ENCODE assay signal across 8 cellular contexts in genomic region chr2:70086838-70087702, GRCh38. TPM values are rescaled to one million over a fixed set of nuclear protein-coding genes. Genes with fewer than 3 reads are reported as not detected.
DNase-seq lines count a peak whose midpoint lies in the region; ATAC-seq and TF ChIP-seq lines count a peak whose summit lies in the region.

PCBP1 (plus strand) TSS chr2:70087477; CDS start chr2:70087744, 267 bp downstream.

- H3K4me3 ChIP-seq in GM23338 (peak within 1 kb of the TSS; percentile 85), esophagus squamous epithelium (peak within 1 kb of the TSS; percentile 67 to 91 (median 68))

- peak within 1 kb of the TSS; percentile 100 for H3K27ac Mint-ChIP-seq in GM23338

- H4K20me1 ChIP-seq in GM23338 (replicated peaks; ENCODE audit: insufficient read depth): 0 out of 2 replicates have a peak, but pooled peaks cover 5% of the 10 kb centered on the region

- WGBS in esophagus squamous epithelium, 2 donors: 0% methylated on average over 13 to 24 of the region's 94 CpGs

- ATAC-seq in GM23338: peak; percentile 12

- H3K27me3 Mint-ChIP-seq in GM23338 (ENCODE audit: insufficient read depth, low read depth, poor library complexity): peaks cover 43% of the 10 kb centered on the region

- H3F3A ChIP-seq in GM23338 (replicated peaks; ENCODE audit: low read depth): peaks cover 39% of the 10 kb centered on the region

- no peak for TF ChIP-seq CTCF in GM23338 (conservative IDR thresholded peaks at IDR 0.05; ENCODE audit: low read depth in 2 of 2)
- peak in 1 of 6 experiments; percentile 20 for TF ChIP-seq CTCF in esophagus squamous epithelium (IDR thresholded peaks at IDR 0.05)

- no peak within 1 kb of the TSS for H2AFZ ChIP-seq in GM23338

- peak in 2 of 4 donors; percentile 84 to 93 for TF ChIP-seq POLR2A in esophagus squamous epithelium (IDR thresholded peaks at IDR 0.05)

- H3K4me1 ChIP-seq in GM23338 (ENCODE audit: insufficient read depth): peaks cover 23% of the 10 kb centered on the region
- H3K4me1 ChIP-seq in esophagus squamous epithelium: peaks cover 30 to 66% (median 43%) of the 10 kb centered on the region in 3 donors

- peaks cover 31% of the 10 kb centered on the region for H3K79me2 ChIP-seq in GM23338 (replicated peaks; ENCODE audit: insufficient read depth)

- H3K4me1 Mint-ChIP-seq in GM23338: peaks cover 37% of the 10 kb centered on the region

- peak within 1 kb of the TSS; percentile 93 for H3K4me2 ChIP-seq in GM23338

- peaks cover 11% of the 10 kb centered on the region for H3K9me3 Mint-ChIP-seq in GM23338

- H3K27me3 ChIP-seq in GM23338 (ENCODE audit: insufficient read depth) (no peaks in the 10 kb centered on the region), esophagus squamous epithelium (no peaks in the 10 kb centered on the region)

- peak within 1 kb of the TSS; percentile 97 for H3K4me3 Mint-ChIP-seq in GM23338

- H3K36me3 ChIP-seq in GM23338 (ENCODE audit: insufficient read depth) (peaks cover 17% of the 10 kb centered on the region; the same call in 1 of the 2 replicates), esophagus squamous epithelium (peaks cover 0 to 20% (median 0%) of the 10 kb centered on the region in 3 donors)

- intact Hi-C loops in esophagus squamous epithelium (cut with DNase I): loop anchor here (5.0 to 10.0 kb wide), 2 partner anchors 55 to 342 kb away; partner anchors contain the start of gene ANXA4

- peaks cover 51% of the 10 kb centered on the region for H3K36me3 Mint-ChIP-seq in GM23338 (ENCODE audit: low read depth)

- DNase-seq in DMS79 (lab: John Stamatoyannopoulos, UW): peak; percentile 80
- DNase-seq in GM23338 (ENCODE audit: low spot score): peak; percentile 96
- peak; percentile 94 for DNase-seq in LoVo (ENCODE audit: low spot score)
- DNase-seq in RPMI8226: peak; percentile 96
- peak; percentile 95 for DNase-seq in activated T-helper 1 cell treated with Interleukin-2 at 50 U/mL for 16 hours (ENCODE audit: low read depth)
- DNase-seq in esophagus squamous epithelium (lab: John Stamatoyannopoulos, UW): peak; percentile 84
- peak; percentile 94 for DNase-seq in myocyte (ENCODE audit: low read depth)
- DNase-seq in stimulated activated CD8-positive, alpha-beta memory T cell treated with anti-CD3 and anti-CD28 coated beads, Interleukin-7, amount 100 ng/mL, for 24 hours (ENCODE audit: low read depth): peak; percentile 96

- H3K9me2 ChIP-seq in GM23338 (ENCODE audit: insufficient read depth): no peaks in the 10 kb centered on the region

- H3K9me3 ChIP-seq in esophagus squamous epithelium: no peaks in the 10 kb centered on the region

- peak within 1 kb of the TSS; percentile 100 for H3K27ac ChIP-seq in GM23338 (ENCODE audit: low read depth)
- H3K27ac ChIP-seq in esophagus squamous epithelium: peak within 1 kb of the TSS; percentile 98 to 100 (median 100)

TF ChIP-seq in GM23338, 12 proteins besides CTCF, POLR2A, EP300 and RAD21:
- TF ChIP-seq ETS1 (IDR thresholded peaks at IDR 0.05) (peak; percentile 34; the same call in 1 of the 2 replicates), CREB1 (CRISPR knock-in tag; IDR thresholded peaks at IDR 0.05; ENCODE audit: low read depth) (peak; percentile 85), EZH2phosphoT487 (IDR thresholded peaks at IDR 0.05; ENCODE audit: unreplicated experiment) (no peak), POLR2AphosphoS5 (IDR thresholded peaks at IDR 0.05; ENCODE audit: low read depth) (no peak; the same call in 1 of the 2 replicates), REST (IDR thresholded peaks at IDR 0.05; ENCODE audit: unreplicated experiment) (no peak), NANOG (IDR thresholded peaks at IDR 0.05; ENCODE audit: borderline replicate concordance) (no peak)
TF ChIP-seq in GM23338: peak in this region for 2.

RNA-seq across cellular contexts. Expression of gene PCBP1, which starts in this region (rescaled TPM):
- 212 and 254 TPM in 2 replicates for total RNA-seq in GM23338 (2014; rRNA removed; shearing (Covaris generic))
- polyA plus RNA-seq in GM23338 (2016; fragmentation: Nextera tagmentation; extraction: Ambion mirVana): 393 and 400 TPM in 2 replicates
- 100 to 1,000 TPM in 3 of 4 donors, 10 to 100 TPM in 1; 96.8 to 205 (median 177) TPM for total RNA-seq in esophagus squamous epithelium
- 58.6 and 60.0 TPM in 2 replicates for total RNA-seq in myocyte
- 277 TPM for polyA plus RNA-seq in myocyte (2012)

Comparison
In these comparisons a context has a peak if more than half of its experiments do, and no peak if none do; other contexts are left out.
1. Peak in every context shown above with its lines: DNase-seq, ATAC-seq, H3K4me3 ChIP-seq and H3K27ac ChIP-seq.